ENCODE assay signal across 1 cellular context in genomic region chr19:13979224-13979623, GRCh38.
TF ChIP-seq lines count a peak whose summit lies in the region.

No MANE protein-coding gene starts in this region.

TF ChIP-seq in endothelial cell of umbilical vein, 7 proteins besides CTCF, POLR2A, EP300 and RAD21:
- TF ChIP-seq GATA2 (IDR thresholded peaks at IDR 0.05; ENCODE audit: insufficient read depth, insufficient read length, low read depth, low read length) (no peak), MAX (IDR thresholded peaks at IDR 0.05; ENCODE audit: insufficient read depth, insufficient read length) (no peak), EZH2 (IDR thresholded peaks at IDR 0.05; ENCODE audit: borderline replicate concordance, low read depth, low read length, severe bottlenecking) (no peak), POLR2AphosphoS5 (IDR thresholded peaks at IDR 0.05; ENCODE audit: insufficient read depth, low read depth, low read length) (no peak), JUN (IDR thresholded peaks at IDR 0.05; ENCODE audit: borderline replicate concordance, insufficient read depth, insufficient read length, low read depth) (no peak), MYC (IDR thresholded peaks at IDR 0.05; ENCODE audit: low read depth, low read length) (no peak), FOS (IDR thresholded peaks at IDR 0.05; ENCODE audit: borderline replicate concordance, insufficient read depth, low read length) (no peak)
